In genomic region chr15:47812436-47813109, GRCh38 we compare ENCODE assay signal across 10 cellular contexts.
DNase-seq lines count a peak whose midpoint lies in the region; ATAC-seq, FAIRE-seq and TF ChIP-seq lines count a peak whose summit lies in the region.
"Had no signal": no experiment of that assay in that cellular context is flagged by ENCODE, and none has a peak within 500 bp of the region (broad histone marks: within the 10 kb centered on the region; RNA-seq: fewer than 3 reads in every experiment).

No MANE protein-coding gene starts in this region.

- no peaks in the 10 kb centered on the region for H4K20me1 ChIP-seq in PC-9 (ENCODE audit: insufficient read depth)

- no peak for TF ChIP-seq CTCF in PC-9 (conservative IDR thresholded peaks at IDR 0.05)
- TF ChIP-seq CTCF in kidney (IDR thresholded peaks at IDR 0.05; ENCODE audit: borderline replicate concordance, extremely low read depth, insufficient read depth) = no peak

- no peaks in the 10 kb centered on the region for H3F3A ChIP-seq in PC-9 (ENCODE audit: insufficient read depth, low read depth)

- no peaks in the 10 kb centered on the region for H3K9me2 ChIP-seq in PC-9 (ENCODE audit: insufficient read depth)

- 0 out of 2 replicates have a peak overlapping the region, but pooled peaks have one; percentile 13 for H3K4me2 ChIP-seq in PC-9

- intact Hi-C loops in PC-9 (cut with micrococcal nuclease; ENCODE audit: unreplicated experiment) = no loop called here
- intact Hi-C loops in kidney (cut with DNase I) = no loop called here

- no peaks in the 10 kb centered on the region for H3K9me3 Mint-ChIP-seq in activated CD4-positive, alpha-beta T cell treated with anti-CD3 and anti-CD28 coated beads, Interleukin-2, amount 10 ng/mL, durations not matched to agents 7 days and 5 days

- no peaks in the 10 kb centered on the region for H3K79me2 ChIP-seq in PC-9 (ENCODE audit: low read depth)

- no peaks in the 10 kb centered on the region for H3K27me3 Mint-ChIP-seq in activated CD4-positive, alpha-beta T cell treated with anti-CD3 and anti-CD28 coated beads, Interleukin-2, amount 10 ng/mL, durations not matched to agents 7 days and 5 days

- no peak overlapping the region for H3K9ac ChIP-seq in kidney (ENCODE audit: low read length in 2 of 2)

- DNase-seq in PC-9 (peak; percentile 45 to 74), myocyte (ENCODE audit: low read depth) (peak; percentile 46), midbrain (lab: John Stamatoyannopoulos, UW) (no peak), kidney (no peak)
- no peak for DNase-seq in stimulated activated CD4-positive, alpha-beta T cell treated with anti-CD3 and anti-CD28 coated beads, Interleukin-4, amount 100 ng/mL, for 4 hours
- DNase-seq in activated CD4-positive, alpha-beta T cell treated with anti-CD3 and anti-CD28 coated beads, Interleukin-2, amount 10 ng/mL, durations not matched to agents 7 days and 5 days = no peak

- no TSS peak for BruUV-seq in PC-9 (replicated peaks; lab: Mats Ljungman, UMichigan)

- ATAC-seq in GM18867 (IDR thresholded peaks at IDR 0.05; ENCODE audit: unreplicated experiment) (peak; percentile 78), HG02840 (IDR thresholded peaks at IDR 0.05; ENCODE audit: low FRiP score, unreplicated experiment) (peak; percentile 42)
- ATAC-seq: SK-N-SH treated with all-trans-retinoic acid at 6 μM for 48 hours had no signal

- CTCF ChIA-PET in PC-9 (lab: Charles Lee) = no interaction called here
- CTCF ChIA-PET in activated CD4-positive, alpha-beta T cell treated with anti-CD3 and anti-CD28 coated beads, Interleukin-2, amount 10 ng/mL, durations not matched to agents 7 days and 5 days (lab: Charles Lee) = no interaction called here

- H3K27ac ChIP-seq in PC-9 (no peak overlapping the region), kidney (ENCODE audit: low read depth in 2 of 2, low read length in 2 of 2) (no peak overlapping the region)

- H3K4me3 Mint-ChIP-seq in activated CD4-positive, alpha-beta T cell treated with anti-CD3 and anti-CD28 coated beads, Interleukin-2, amount 10 ng/mL, durations not matched to agents 7 days and 5 days = no peak overlapping the region

- no peak overlapping the region for H2AFZ ChIP-seq in PC-9

- no peaks in the 10 kb centered on the region for H3K9me3 ChIP-seq in PC-9 (ENCODE audit: insufficient read depth, low read depth)
- H3K9me3 ChIP-seq in kidney (ENCODE audit: control insufficient read depth in 1 of 2, low read length in 2 of 2) = no peaks in the 10 kb centered on the region

- H3K4me1 ChIP-seq in PC-9 (replicated peaks; ENCODE audit: insufficient read depth) = peaks cover 11% of the 10 kb centered on the region; the same call in 1 of the 2 replicates
- peaks cover 0 to 4% of the 10 kb centered on the region in 2 donors for H3K4me1 ChIP-seq in kidney (ENCODE audit: control insufficient read depth in 1 of 2, insufficient read depth in 1 of 2, low read depth in 1 of 2, low read length in 2 of 2)

- H3K27ac Mint-ChIP-seq in activated CD4-positive, alpha-beta T cell treated with anti-CD3 and anti-CD28 coated beads, Interleukin-2, amount 10 ng/mL, durations not matched to agents 7 days and 5 days = no peak overlapping the region

- H3K36me3 Mint-ChIP-seq in activated CD4-positive, alpha-beta T cell treated with anti-CD3 and anti-CD28 coated beads, Interleukin-2, amount 10 ng/mL, durations not matched to agents 7 days and 5 days (ENCODE audit: low read depth) = no peaks in the 10 kb centered on the region

- no peaks in the 10 kb centered on the region for H3K27me3 ChIP-seq in PC-9 (ENCODE audit: insufficient read depth, low read depth)

- H3K4me3 ChIP-seq in PC-9 (no peak overlapping the region), kidney (ENCODE audit: low read length in 2 of 2) (no peak overlapping the region)

- H3K4me1 Mint-ChIP-seq in activated CD4-positive, alpha-beta T cell treated with anti-CD3 and anti-CD28 coated beads, Interleukin-2, amount 10 ng/mL, durations not matched to agents 7 days and 5 days = peaks cover 13% of the 10 kb centered on the region

- POLR2A ChIA-PET in PC-9 (lab: Charles Lee; ENCODE audit: unreplicated experiment) = no interaction called here
- POLR2A ChIA-PET in activated CD4-positive, alpha-beta T cell treated with anti-CD3 and anti-CD28 coated beads, Interleukin-2, amount 10 ng/mL, durations not matched to agents 7 days and 5 days (lab: Charles Lee) = no interaction called here

- FAIRE-seq in kidney (lab: Jason Lieb, UNC) = no peak
- FAIRE-seq: colon had no signal

- H3K36me3 ChIP-seq in PC-9 (ENCODE audit: low read depth) (no peaks in the 10 kb centered on the region), kidney (ENCODE audit: control insufficient read depth in 1 of 2, insufficient read depth in 2 of 2, low read length in 2 of 2) (no peaks in the 10 kb centered on the region)

Comparison
In these comparisons a context has a peak if more than half of its experiments do, and no peak if none do; other contexts are left out.
1. DNase-seq: peak in PC-9 (2 of 2) and myocyte (single experiment); none in midbrain (single experiment), kidney (single experiment), stimulated activated CD4-positive, alpha-beta T cell treated with anti-CD3 and anti-CD28 coated beads, Interleukin-4, amount 100 ng/mL, for 4 hours (0 of 2) and activated CD4-positive, alpha-beta T cell treated with anti-CD3 and anti-CD28 coated beads, Interleukin-2, amount 10 ng/mL, durations not matched to agents 7 days and 5 days (single experiment).